ENCODE assay signal across 12 cellular contexts in the genomic region with DNA sequence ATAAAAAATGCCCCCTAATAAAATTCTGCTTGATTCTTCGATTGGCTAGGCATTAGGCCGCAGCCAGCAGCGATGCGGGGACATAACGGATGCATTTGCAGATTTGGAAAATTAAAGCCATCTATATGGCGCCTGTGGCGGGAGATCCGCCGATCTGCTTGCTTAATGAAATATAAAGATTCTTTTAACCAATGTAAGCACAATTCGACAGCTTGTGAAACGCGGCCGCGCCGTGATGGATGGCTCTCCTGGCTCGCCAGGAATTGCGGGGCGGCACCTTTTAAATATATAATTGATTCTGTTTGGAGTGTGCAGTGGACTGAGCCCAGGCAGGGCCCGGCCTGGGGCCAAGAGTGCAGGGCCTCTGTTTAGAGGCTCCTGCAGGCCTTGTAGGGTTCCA. TPM values are rescaled to one million over a fixed set of nuclear protein-coding genes. Genes with fewer than 3 reads are reported as not detected.
"Had no signal": no experiment of that assay in that cellular context is flagged by ENCODE, and none has a peak within 500 bp of the region (broad histone marks: within the 10 kb centered on the region; RNA-seq: fewer than 3 reads in every experiment).

No MANE protein-coding gene starts in this region.

- H3K9ac ChIP-seq: GM23248 had no signal

- H3K36me3 ChIP-seq: HAP-1 had no signal

- H3K4me3 ChIP-seq: GM23248, GM23338, HAP-1 had no signal

- H3K9me3 ChIP-seq: HAP-1 had no signal

- H2AFZ ChIP-seq: GM23248, GM23338 had no signal

- H3K27ac ChIP-seq: GM23248 had no signal

- ATAC-seq: GM23338, HCT116 had no signal

- H3K4me2 ChIP-seq: GM23338 had no signal

- DNase-seq: GM23248, GOT3, H7, H9, HCEC 1CT, HFFc6 had no signal

- FAIRE-seq: H1, H54 had no signal

RNA-seq across cellular contexts. Expression of gene DMBX1, which starts 8.0 kb away (rescaled TPM):
- total RNA-seq: GM23248, GM23338, HFFc6 had no signal
- polyA plus RNA-seq: GM23248 had no signal

RNA-seq across cellular contexts. Expression of gene KNCN, which starts 53.8 kb away (rescaled TPM):
- total RNA-seq: GM23248, GM23338, H1, H4, H7, H9, HFFc6 had no signal
- polyA plus RNA-seq: GM23248, GM23338, H1 had no signal
